12 cellular contexts compared by ENCODE assay signal in the genomic region with DNA sequence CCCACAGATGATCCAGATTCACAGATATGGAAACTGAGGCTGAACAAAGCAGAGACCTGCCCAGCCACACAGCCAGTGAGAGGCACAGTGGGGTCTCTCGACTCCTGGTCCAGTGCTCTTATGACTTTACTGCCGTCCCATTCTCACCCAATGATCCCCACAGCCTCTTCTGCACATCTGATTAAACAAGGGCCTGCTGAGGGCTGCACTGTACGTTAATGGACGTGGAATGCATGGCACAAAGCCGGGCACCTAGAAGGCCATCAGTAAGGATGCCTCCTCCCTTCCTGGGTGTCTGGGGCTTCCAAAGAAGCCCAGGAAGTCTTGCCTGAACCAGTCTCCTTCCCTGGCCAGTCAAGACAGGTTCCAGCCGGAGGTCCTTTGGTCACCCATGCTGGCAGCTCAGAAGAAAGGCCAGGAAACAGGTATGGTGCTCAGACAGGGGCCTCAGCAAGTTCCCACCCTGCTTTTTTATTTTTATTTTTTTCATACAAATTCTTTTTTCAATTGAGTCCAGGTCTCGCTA. TPM values are rescaled to one million over a fixed set of nuclear protein-coding genes. Genes with fewer than 3 reads are reported as not detected.
DNase-seq lines count a peak whose midpoint lies in the region; ATAC-seq, FAIRE-seq and TF ChIP-seq lines count a peak whose summit lies in the region.
"Had no signal": no experiment of that assay in that cellular context is flagged by ENCODE, and none has a peak within 500 bp of the region (broad histone marks: within the 10 kb centered on the region; RNA-seq: fewer than 3 reads in every experiment).

No MANE protein-coding gene starts in this region.

- H3K9me3 ChIP-seq in H1 (ENCODE audit: insufficient read depth in 2 of 2, low read depth in 1 of 2, low read length in 1 of 2): no peaks in the 10 kb centered on the region

- no peak overlapping the region for H3K4me3 ChIP-seq in H1 (ENCODE audit: extremely low read depth in 1 of 4, insufficient read depth in 2 of 4, low read depth in 3 of 4, low read length in 4 of 4)
- H3K4me3 ChIP-seq: skin epidermis had no signal

- TF ChIP-seq EP300 in H1 (IDR thresholded peaks at IDR 0.05; ENCODE audit: borderline replicate concordance in 1 of 2, low read depth in 2 of 2, low read length in 2 of 2): no peak

- no peak overlapping the region for H4K91ac ChIP-seq in H1 (replicated peaks; ENCODE audit: insufficient read length, low read length)

- no peaks in the 10 kb centered on the region for H3K79me1 ChIP-seq in H1 (ENCODE audit: low read depth, low read length)

- no peak overlapping the region for H2BK5ac ChIP-seq in H1 (ENCODE audit: low read depth, low read length)

- no peak for TF ChIP-seq CTCF in H1 (IDR thresholded peaks at IDR 0.05; ENCODE audit: control extremely low read depth in 1 of 3, insufficient read depth in 1 of 3, low read depth in 1 of 3, low read length in 3 of 3)

- peaks cover 0 to 2% of the 10 kb centered on the region in 2 experiments for H4K20me1 ChIP-seq in H1 (replicated peaks in 1 of 2; ENCODE audit: control insufficient read depth in 1 of 2, insufficient read depth in 2 of 2, low read length in 2 of 2)

- H4K5ac ChIP-seq in H1 (ENCODE audit: insufficient read length, low read depth, low read length): no peak overlapping the region

- H3K36me3 ChIP-seq in H1 (ENCODE audit: control insufficient read depth in 2 of 4, insufficient read depth in 4 of 4, low read length in 3 of 4): no peaks in the 10 kb centered on the region

- intact Hi-C loops in Right ventricle myocardium superior (cut with DNase I) (no loop called here), left cardiac atrium (cut with DNase I) (no loop called here)

- no peak overlapping the region; the same call in 1 of the 2 replicates for H3K18ac ChIP-seq in H1 (ENCODE audit: extremely low read depth, low read length)

- DNase-seq in Right ventricle myocardium superior (peak; percentile 35), left cardiac atrium (no peak), H1 (ENCODE audit: low read depth in 1 of 2, low spot score in 2 of 2) (no peak), substantia nigra (lab: John Stamatoyannopoulos, UW) (peak in 1 of 49 donors; percentile 24), NCI-H2107 (lab: John Stamatoyannopoulos, UW) (no peak)
- DNase-seq: activated T-cell treated with anti-CD3 and anti-CD28 coated beads for 4 hours, MV-4-11, NCI-H345 had no signal

- no peak overlapping the region for H2BK120ac ChIP-seq in H1 (replicated peaks; ENCODE audit: low read depth, low read length)

- FAIRE-seq in H1 (lab: Jason Lieb, UNC): no peak

- CTCF ChIA-PET in H1 (lab: Charles Lee; ENCODE audit: partially characterized antibody): interaction anchor here (1.0 to 3.0 kb wide), 3 partner anchors 26 to 127 kb away, joined by 3 to 15 read pairs (median 6); a partner anchor contains a TSS

- H2AFZ ChIP-seq in H1 (ENCODE audit: low read length): no peak overlapping the region

- no peak overlapping the region for H3K56ac ChIP-seq in H1 (replicated peaks; ENCODE audit: insufficient read length, low read depth, low read length)

- ATAC-seq in Right ventricle myocardium superior (ENCODE audit: poor library complexity) (no peak), left cardiac atrium (no peak), GM19324 (IDR thresholded peaks at IDR 0.05; ENCODE audit: low FRiP score, unreplicated experiment) (no peak)

- POLR2A ChIA-PET in H1 (lab: Charles Lee; ENCODE audit: partially characterized antibody): no interaction called here

- 86% methylated on average over 7 of the region's 7 CpGs; no CpG with 5 or more reads in 1 of the 2 experiments for WGBS in H1 (ENCODE audit: extremely low coverage in 1 of 2, insufficient coverage in 1 of 2, insufficient read length in 1 of 2, insufficient replicate concordance in 2 of 2, low coverage in 1 of 2, low lambda C conversion rate in 2 of 2, missing lambda C conversion rate in 1 of 2), 2 experiments

- H2BK12ac ChIP-seq in H1 (ENCODE audit: low read depth, low read length): 0 out of 2 replicates have a peak overlapping the region, but pooled peaks have one; percentile 5

- H3K4me1 ChIP-seq in H1 (replicated peaks in 1 of 4; ENCODE audit: control insufficient read depth in 3 of 4, insufficient read depth in 4 of 4, low read length in 3 of 4): peaks cover 12 to 42% (median 27%) of the 10 kb centered on the region in 4 experiments

- H3K4me2 ChIP-seq in H1 (ENCODE audit: insufficient read depth in 1 of 2, low read depth in 2 of 2, low read length in 2 of 2): no peak overlapping the region

- no peak overlapping the region for H3K14ac ChIP-seq in H1 (ENCODE audit: insufficient read length)

- no peak for TF ChIP-seq RAD21 in H1 (IDR thresholded peaks at IDR 0.05 in 1 of 2, conservative IDR thresholded peaks at IDR 0.05 in 1 of 2; ENCODE audit: low read depth in 2 of 2, low read length in 2 of 2)

- no peak overlapping the region for H3K9ac ChIP-seq in H1 (replicated peaks in 1 of 4; ENCODE audit: extremely low read depth in 1 of 4, low read depth in 3 of 4, low read length in 3 of 4)

- no peak overlapping the region for H4K8ac ChIP-seq in H1 (ENCODE audit: extremely low read depth, insufficient read depth, low read length)

- peaks cover 0 to 8% (median 5%) of the 10 kb centered on the region in 4 experiments; a peak in 3 of 7 replicates for H3K27me3 ChIP-seq in H1 (replicated peaks in 1 of 4; ENCODE audit: control insufficient read depth in 3 of 4, extremely low read depth in 1 of 4, insufficient read depth in 3 of 4, low read length in 3 of 4)

- H2AK5ac ChIP-seq in H1 (ENCODE audit: low read depth, low read length): 0 out of 2 replicates have a peak overlapping the region, but pooled peaks have one; percentile 43

- H2BK20ac ChIP-seq in H1 (ENCODE audit: low read length): no peak overlapping the region

- TF ChIP-seq POLR2A in H1 (IDR thresholded peaks at IDR 0.05; ENCODE audit: control extremely low read depth in 1 of 2, low read depth in 2 of 2, low read length in 2 of 2): no peak

- no peak overlapping the region for H2BK15ac ChIP-seq in H1 (ENCODE audit: low read length)

- H3K79me2 ChIP-seq in H1 (ENCODE audit: control insufficient read depth in 1 of 2, insufficient read depth in 2 of 2, low read length in 2 of 2): no peaks in the 10 kb centered on the region

- peaks cover 9% of the 10 kb centered on the region; the same call in 1 of the 2 replicates for H3K23me2 ChIP-seq in H1 (ENCODE audit: low read depth, low read length)

- H3K4ac ChIP-seq in H1 (replicated peaks; ENCODE audit: insufficient read length, low read depth, low read length): no peak overlapping the region

- H3K27ac ChIP-seq in H1 (ENCODE audit: low read depth, low read length): no peak overlapping the region
- peak overlapping the region; percentile 99 for H3K27ac ChIP-seq in substantia nigra (ENCODE audit: low read depth, low read length, poor library complexity, severe bottlenecking)

- no peak overlapping the region for H3K23ac ChIP-seq in H1 (ENCODE audit: insufficient read length)

RNA-seq across cellular contexts. Expression of a gene that starts 3.8 kb away (rescaled TPM):
- total RNA-seq in Right ventricle myocardium superior (40.7 TPM), left cardiac atrium (10 to 100 TPM; 33.3 to 34.6 TPM)
- total RNA-seq in H1 (2021; fragmentation: NEBNext Ultra II Directional; extraction: Animal tissue kit (Norgen Biotek cat#: 25700)): 2.3 and 2.4 TPM in 2 replicates
- polyA plus RNA-seq in H1 (2011; rRNA removed): 5.9 and 6.7 TPM in 2 replicates
- 4.6 TPM for polyA plus RNA-seq in H1 (2011; cell fraction: cytosol; rRNA removed)
- 7.6 TPM for polyA plus RNA-seq in H1 (2011; cell fraction: nucleus; rRNA removed)
- polyA plus RNA-seq in H1 (2012, experiment 1 of 2): 2.1 to 6.8 TPM (median 4.1 TPM) in 4 replicates
- 2.7 TPM for polyA plus RNA-seq in H1 (2012, experiment 2 of 2)
- polyA plus RNA-seq in H1 (2013, experiment 1 of 2): 0.71 TPM
- 0.61 TPM for polyA plus RNA-seq in H1 (2013, experiment 2 of 2)
- 1.9 and 4.6 TPM in 2 replicates for polyA minus RNA-seq in H1 (2011; rRNA and poly(A)+ RNA removed)
- polyA minus RNA-seq in H1 (2011; cell fraction: cytosol; rRNA and poly(A)+ RNA removed): 3.2 TPM
- polyA minus RNA-seq in H1 (2011; cell fraction: nucleus; rRNA and poly(A)+ RNA removed): 2.8 TPM

RNA-seq across cellular contexts. Expression of a gene that starts 15.6 kb away (rescaled TPM):
- total RNA-seq in Right ventricle myocardium superior (not detected), left cardiac atrium (not detected)
- not detected in 2 replicates for total RNA-seq in H1 (2021; fragmentation: NEBNext Ultra II Directional; extraction: Animal tissue kit (Norgen Biotek cat#: 25700))
- polyA plus RNA-seq in H1 (2011; rRNA removed): 0.09 and 0.25 TPM in 2 replicates
- polyA plus RNA-seq in H1 (2011; cell fraction: cytosol; rRNA removed): 0.22 TPM
- 0.21 TPM for polyA plus RNA-seq in H1 (2011; cell fraction: nucleus; rRNA removed)
- 0.23 TPM in 1 of 4 replicates, not detected in the others for polyA plus RNA-seq in H1 (2012, experiment 1 of 2)
- 0.13 TPM for polyA plus RNA-seq in H1 (2012, experiment 2 of 2)
- 0.04 TPM for polyA plus RNA-seq in H1 (2013, experiment 1 of 2)
- 0.07 TPM for polyA plus RNA-seq in H1 (2013, experiment 2 of 2)
- not detected in 2 replicates for polyA minus RNA-seq in H1 (2011; rRNA and poly(A)+ RNA removed)
- polyA minus RNA-seq in H1 (2011; cell fraction: cytosol; rRNA and poly(A)+ RNA removed): not detected
- not detected for polyA minus RNA-seq in H1 (2011; cell fraction: nucleus; rRNA and poly(A)+ RNA removed)
- total RNA-seq: A673, epithelial cell of proximal tubule had no signal

RNA-seq across cellular contexts. Expression of a gene that starts 48.1 kb away (rescaled TPM):
- total RNA-seq in Right ventricle myocardium superior (4.8 TPM), left cardiac atrium (1 to 10 TPM; 4.0 to 5.2 TPM)
- total RNA-seq in H1 (2021; fragmentation: NEBNext Ultra II Directional; extraction: Animal tissue kit (Norgen Biotek cat#: 25700)): 3.4 and 3.9 TPM in 2 replicates
- polyA plus RNA-seq in H1 (2011; rRNA removed): 4.4 and 8.4 TPM in 2 replicates
- 5.4 TPM for polyA plus RNA-seq in H1 (2011; cell fraction: cytosol; rRNA removed)
- 14.9 TPM for polyA plus RNA-seq in H1 (2011; cell fraction: nucleus; rRNA removed)
- 1.3 to 4.2 TPM (median 3.1 TPM) in 4 replicates for polyA plus RNA-seq in H1 (2012, experiment 1 of 2)
- polyA plus RNA-seq in H1 (2012, experiment 2 of 2): 4.2 TPM
- polyA plus RNA-seq in H1 (2013, experiment 1 of 2): 2.8 TPM
- 2.5 TPM for polyA plus RNA-seq in H1 (2013, experiment 2 of 2)
- 1.1 and 2.8 TPM in 2 replicates for polyA minus RNA-seq in H1 (2011; rRNA and poly(A)+ RNA removed)
- 3.6 TPM for polyA minus RNA-seq in H1 (2011; cell fraction: cytosol; rRNA and poly(A)+ RNA removed)
- 3.2 TPM for polyA minus RNA-seq in H1 (2011; cell fraction: nucleus; rRNA and poly(A)+ RNA removed)

RNA-seq across cellular contexts. Expression of a gene that starts 49.0 kb away (rescaled TPM):
- total RNA-seq in Right ventricle myocardium superior (4.0 TPM), left cardiac atrium (1 to 10 TPM; 2.1 to 3.1 TPM)
- 0.67 and 1.4 TPM in 2 replicates for total RNA-seq in H1 (2021; fragmentation: NEBNext Ultra II Directional; extraction: Animal tissue kit (Norgen Biotek cat#: 25700))
- polyA plus RNA-seq in H1 (2011; rRNA removed): 0.32 and 0.38 TPM in 2 replicates
- polyA plus RNA-seq in H1 (2011; cell fraction: cytosol; rRNA removed): 0.32 TPM
- 2.4 TPM for polyA plus RNA-seq in H1 (2011; cell fraction: nucleus; rRNA removed)
- 0.41 to 1.4 TPM (median 0.87 TPM) in 4 replicates for polyA plus RNA-seq in H1 (2012, experiment 1 of 2)
- polyA plus RNA-seq in H1 (2012, experiment 2 of 2): not detected
- polyA plus RNA-seq in H1 (2013, experiment 1 of 2): 0.57 TPM
- 0.22 TPM for polyA plus RNA-seq in H1 (2013, experiment 2 of 2)
- polyA minus RNA-seq in H1 (2011; rRNA and poly(A)+ RNA removed): not detected in 2 replicates
- polyA minus RNA-seq in H1 (2011; cell fraction: cytosol; rRNA and poly(A)+ RNA removed): not detected
- 2.4 TPM for polyA minus RNA-seq in H1 (2011; cell fraction: nucleus; rRNA and poly(A)+ RNA removed)
- total RNA-seq: A673 had no signal

RNA-seq across cellular contexts. Expression of a gene that starts 55.9 kb away (rescaled TPM):
- 218 TPM for total RNA-seq in Right ventricle myocardium superior
- 100 to 1,000 TPM; 131 to 138 TPM for total RNA-seq in left cardiac atrium
- total RNA-seq in H1 (2021; fragmentation: NEBNext Ultra II Directional; extraction: Animal tissue kit (Norgen Biotek cat#: 25700)): 216 and 228 TPM in 2 replicates
- polyA plus RNA-seq in H1 (2011; rRNA removed): 457 and 560 TPM in 2 replicates
- polyA plus RNA-seq in H1 (2011; cell fraction: cytosol; rRNA removed): 411 TPM
- polyA plus RNA-seq in H1 (2011; cell fraction: nucleus; rRNA removed): 121 TPM
- polyA plus RNA-seq in H1 (2012, experiment 1 of 2): 269 to 362 TPM (median 306 TPM) in 4 replicates
- 244 TPM for polyA plus RNA-seq in H1 (2012, experiment 2 of 2)
- polyA plus RNA-seq in H1 (2013, experiment 1 of 2): 295 TPM
- polyA plus RNA-seq in H1 (2013, experiment 2 of 2): 293 TPM
- polyA minus RNA-seq in H1 (2011; rRNA and poly(A)+ RNA removed): 89.9 and 99.3 TPM in 2 replicates
- 36.2 TPM for polyA minus RNA-seq in H1 (2011; cell fraction: cytosol; rRNA and poly(A)+ RNA removed)
- 41.6 TPM for polyA minus RNA-seq in H1 (2011; cell fraction: nucleus; rRNA and poly(A)+ RNA removed)

Comparison
In these comparisons a context has a peak if more than half of its experiments do, and no peak if none do; other contexts are left out.
1. RNA of a gene that starts 3.8 kb away (total RNA-seq): 40.7 TPM in Right ventricle myocardium superior (single experiment) and 33.3 to 34.6 TPM in left cardiac atrium; 2.3 to 2.4 TPM in H1; every median in the first group is over 10 times any median in the second.